ENCODE assay signal across 13 cellular contexts in genomic region chr5:1930501-1930879, GRCh38. TPM values are rescaled to one million over a fixed set of nuclear protein-coding genes. Genes with fewer than 3 reads are reported as not detected.
A peak's percentile ranks its signal among the peaks of the same experiment; 100 is the strongest.
DNase-seq lines count a peak whose midpoint lies in the region; ATAC-seq and TF ChIP-seq lines count a peak whose summit lies in the region.
"Had no signal": no experiment of that assay in that cellular context is flagged by ENCODE, and none has a peak within 500 bp of the region (broad histone marks: within the 10 kb centered on the region; RNA-seq: fewer than 3 reads in every experiment).

No MANE protein-coding gene starts in this region.

- WGBS in mesendoderm (ENCODE audit: extremely low coverage, insufficient coverage, low lambda C conversion rate) = no CpG with 5 or more reads among the region's 27 CpGs

- no peak overlapping the region for H4K8ac ChIP-seq in mesendoderm (ENCODE audit: low read depth, low read length)

- no peaks in the 10 kb centered on the region for H3K36me3 ChIP-seq in mesendoderm (ENCODE audit: control insufficient read depth, insufficient read depth, low read length)
- H3K36me3 ChIP-seq in tibial artery = peaks cover 0 to 15% (median 0%) of the 10 kb centered on the region in 3 donors
- no peaks in the 10 kb centered on the region for H3K36me3 ChIP-seq in Karpas-422 (ENCODE audit: insufficient read depth, low read length)

- H3K18ac ChIP-seq in mesendoderm (ENCODE audit: low read length) = no peak overlapping the region

- H3K56ac ChIP-seq in mesendoderm (ENCODE audit: low read length) = peak overlapping the region; percentile 87

- H2BK15ac ChIP-seq in mesendoderm (replicated peaks; ENCODE audit: low read depth) = no peak overlapping the region

- no peaks in the 10 kb centered on the region for H3K79me2 ChIP-seq in mesendoderm (ENCODE audit: control insufficient read depth, insufficient read depth, low read length)
- no peaks in the 10 kb centered on the region for H3K79me2 ChIP-seq in Karpas-422 (ENCODE audit: low read length)

- no peaks in the 10 kb centered on the region for H3K9me3 ChIP-seq in tibial artery
- H3K9me3 ChIP-seq in Karpas-422 (ENCODE audit: low read length) = no peaks in the 10 kb centered on the region; the same call in 1 of the 2 replicates

- TF ChIP-seq CTCF in tibial artery (IDR thresholded peaks at IDR 0.05) = no peak

- no peak overlapping the region for H2BK5ac ChIP-seq in mesendoderm (ENCODE audit: low read length)

- no peaks in the 10 kb centered on the region for H3K27me3 ChIP-seq in mesendoderm (ENCODE audit: insufficient read depth, low read length, poor library complexity)
- peaks cover 0 to 35% of the 10 kb centered on the region in 2 donors for H3K27me3 ChIP-seq in tibial artery
- no peaks in the 10 kb centered on the region for H3K27me3 ChIP-seq in Karpas-422 (ENCODE audit: low read length)

- no peaks in the 10 kb centered on the region for H3K79me1 ChIP-seq in mesendoderm (ENCODE audit: low read length)

- no peak for ATAC-seq in HG02884 (IDR thresholded peaks at IDR 0.05; ENCODE audit: unreplicated experiment)
- ATAC-seq: activated T-cell treated with anti-CD3 and anti-CD28 coated beads, Interleukin-2, amount 50 U/mL, for 72 hours had no signal

- no peak overlapping the region for H4K5ac ChIP-seq in mesendoderm (ENCODE audit: low read length)

- peak; percentile 41 for DNase-seq in NCI-H2107 (lab: John Stamatoyannopoulos, UW)
- no peak for DNase-seq in NCI-H2107 treated with DMSO at 0.1 percent for 48 hours (lab: John Stamatoyannopoulos, UW; ENCODE audit: unreplicated experiment)
- no peak for DNase-seq in epithelial cell of prostate (ENCODE audit: low read depth, low spot score)
- no peak for DNase-seq in mesendoderm
- DNase-seq in tibial artery = peak in 1 of 2 donors; percentile 50
- DNase-seq in Karpas-422 = no peak
- no peak for DNase-seq in ecto neural progenitor cell (ENCODE audit: low spot score)
- DNase-seq: 8988T; activated T-cell treated with anti-CD3 and anti-CD28 coated beads, Interleukin-2, amount 50 U/mL, for 72 hours; T1000 had no signal

- H3K4me2 ChIP-seq in mesendoderm (ENCODE audit: low read length) (peak overlapping the region; percentile 20), Karpas-422 (ENCODE audit: low read depth, low read length, poor library complexity, severe bottlenecking) (no peak overlapping the region)
- H3K4me2 ChIP-seq: KMS-11 had no signal

- H2BK120ac ChIP-seq in mesendoderm (ENCODE audit: low read depth, low read length) = no peak overlapping the region

- H3K4me1 ChIP-seq in mesendoderm (ENCODE audit: control insufficient read depth, low read depth, low read length) (peaks cover 1% of the 10 kb centered on the region), tibial artery (peaks cover 0 to 14% (median 5%) of the 10 kb centered on the region in 4 donors), Karpas-422 (ENCODE audit: low read length) (no peaks in the 10 kb centered on the region)

- H3K9me2 ChIP-seq in Karpas-422 (replicated peaks; ENCODE audit: insufficient read depth, low read length) = no peaks in the 10 kb centered on the region

- H3K23ac ChIP-seq in mesendoderm (ENCODE audit: low read length) = no peak overlapping the region

- H2AK5ac ChIP-seq in mesendoderm (ENCODE audit: low read length) = no peak overlapping the region

- no peak overlapping the region for H2AFZ ChIP-seq in Karpas-422 (ENCODE audit: low read length)

- intact Hi-C loops in tibial artery (cut with DNase I; ENCODE audit: low total_unique reads) = no loop called here

- no peaks in the 10 kb centered on the region for H4K20me1 ChIP-seq in Karpas-422 (ENCODE audit: insufficient read depth, low read depth, low read length)

- no peak overlapping the region for H3K4ac ChIP-seq in mesendoderm (ENCODE audit: low read depth, low read length)

- peak overlapping the region; percentile 51 for H3K27ac ChIP-seq in epithelial cell of prostate
- no peak overlapping the region for H3K27ac ChIP-seq in mesendoderm (ENCODE audit: low read depth, low read length)
- H3K27ac ChIP-seq in tibial artery = peak overlapping the region; percentile 35 to 38
- H3K27ac ChIP-seq in Karpas-422 (ENCODE audit: low read length) = no peak overlapping the region
- H3K27ac ChIP-seq: KMS-11 had no signal

- H3K4me3 ChIP-seq in mesendoderm (ENCODE audit: low read length) = no peak overlapping the region
- peak overlapping the region; percentile 41 to 51 for H3K4me3 ChIP-seq in tibial artery
- H3K4me3 ChIP-seq in Karpas-422 (ENCODE audit: low read length) = no peak overlapping the region

- H3K9ac ChIP-seq in mesendoderm (ENCODE audit: low read length) (peak overlapping the region; percentile 69), Karpas-422 (ENCODE audit: low read length) (no peak overlapping the region)
- H3K9ac ChIP-seq: KMS-11 had no signal

RNA-seq across cellular contexts. Expression of gene IRX4, which starts 47.8 kb away (rescaled TPM):
- 0.51 TPM for polyA plus RNA-seq in mesendoderm (2013, experiment 1 of 2)
- 0.48 TPM for polyA plus RNA-seq in mesendoderm (2013, experiment 2 of 2)
- not detected in 2 replicates for total RNA-seq in Karpas-422 (2014; rRNA removed; shearing (Covaris generic); ENCODE audit: low replicate concordance)
- total RNA-seq: activated T-cell treated with anti-CD3 and anti-CD28 coated beads, Interleukin-2, amount 50 U/mL, for 72 hours; liver had no signal
- polyA plus RNA-seq: liver had no signal

Comparison
In these comparisons a context has a peak if more than half of its experiments do, and no peak if none do; other contexts are left out.
1. H3K27ac ChIP-seq: peak in epithelial cell of prostate (single experiment) and tibial artery (2 of 2); none in mesendoderm (single experiment) and Karpas-422 (single experiment).
2. H3K4me3 ChIP-seq: peak in tibial artery (2 of 2); none in mesendoderm (single experiment) and Karpas-422 (single experiment).